In genomic region chr7:16264036-16264435, GRCh38 we compare ENCODE assay signal across 22 cellular contexts.
"Had no signal": no experiment of that assay in that cellular context is flagged by ENCODE, and none has a peak within 500 bp of the region (broad histone marks: within the 10 kb centered on the region; RNA-seq: fewer than 3 reads in every experiment).

No MANE protein-coding gene starts in this region.

- DNase-seq: islet precursor cell; left ventricle myocardium superior; lower lobe of right lung; mammary epithelial cell; mesenchymal stem cell; naive thymus-derived CD8-positive, alpha-beta T cell; nucleus accumbens; psoas muscle; stimulated activated CD4-positive, alpha-beta T cell treated with anti-CD3 and anti-CD28 coated beads, Interleukin-12 subunit alpha, Interleukin-12 subunit beta, amount 100 ng/mL, for 4 hours; stimulated activated CD4-positive, alpha-beta T cell treated with anti-CD3 and anti-CD28 coated beads, Interleukin-15, amount 100 ng/mL, for 24 hours; stimulated activated CD4-positive, alpha-beta T cell treated with anti-CD3 and anti-CD28 coated beads, Interleukin-2, amount 100 ng/mL, for 24 hours; stimulated activated CD4-positive, alpha-beta T cell treated with anti-CD3 and anti-CD28 coated beads, Interleukin-4, amount 100 ng/mL, for 1 hour; stimulated activated naive B cell treated with anti-CD40 and anti-IgM and Interleukin-4, amounts not matched to agents 10 μg/mL and 1 μg/mL and 100 μg/mL, for 72 hours; stimulated activated naive CD8-positive, alpha-beta T cell treated with anti-CD3 and anti-CD28 coated beads, Interleukin-15, Interleukin-2, amounts not matched to agents 100 U/mL and 50 U/mL, for 24 hours; stomach; tibial artery; uterus had no signal

- H2AFZ ChIP-seq: hepatocyte, parathyroid adenoma had no signal

- H3K27me3 ChIP-seq: hepatocyte, stomach, tibial artery, uterus had no signal

- H3K27ac ChIP-seq: lower lobe of right lung, parathyroid adenoma, psoas muscle, skin epidermis, stomach, thoracic aorta, tibial artery, uterus had no signal

- H3K4me3 ChIP-seq: hepatocyte, lower lobe of right lung, psoas muscle, skin epidermis, stomach, thoracic aorta, tibial artery, uterus had no signal

- H3K36me3 ChIP-seq: lower lobe of right lung, stomach, thoracic aorta, tibial artery, uterus had no signal

- H3K4me1 ChIP-seq: lower lobe of right lung, parathyroid adenoma, psoas muscle, stomach, tibial artery, uterus had no signal

- H3K4me2 ChIP-seq: hepatocyte had no signal

- H3K79me2 ChIP-seq: hepatocyte, parathyroid adenoma had no signal

- H3K9me3 ChIP-seq: lower lobe of right lung, psoas muscle, stomach, thoracic aorta, tibial artery, uterus had no signal

- ATAC-seq: left ventricle myocardium superior; lower lobe of right lung; naive thymus-derived CD8-positive, alpha-beta T cell; psoas muscle; sciatic nerve; stimulated activated naive B cell treated with anti-CD40 and anti-IgM and Interleukin-4, amounts not matched to agents 10 μg/mL and 1 μg/mL and 100 μg/mL, for 72 hours; stimulated activated naive CD8-positive, alpha-beta T cell treated with anti-CD3 and anti-CD28 coated beads, Interleukin-15, Interleukin-2, amounts not matched to agents 100 U/mL and 50 U/mL, for 24 hours had no signal

- H3K9ac ChIP-seq: parathyroid adenoma had no signal
